10 cellular contexts compared by ENCODE assay signal in the genomic region with DNA sequence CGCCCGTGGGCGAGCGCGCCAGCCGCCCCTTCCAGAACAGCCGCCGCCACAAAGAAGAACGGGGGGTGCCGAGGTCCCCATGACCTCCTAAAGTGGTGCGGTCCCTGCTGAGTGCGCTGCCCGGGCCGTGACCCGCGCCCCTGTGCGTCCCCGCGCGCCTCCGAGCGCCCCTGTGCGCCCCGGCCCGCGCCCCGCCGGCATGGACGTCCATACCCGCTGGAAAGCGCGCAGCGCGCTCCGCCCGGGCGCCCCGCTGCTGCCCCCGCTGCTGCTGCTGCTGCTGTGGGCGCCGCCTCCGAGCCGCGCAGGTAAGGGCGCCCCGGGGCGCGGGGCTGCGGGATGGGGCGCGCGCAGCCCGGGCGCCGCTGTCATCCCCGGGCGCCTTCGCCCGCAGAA. TPM values are rescaled to one million over a fixed set of nuclear protein-coding genes. Genes with fewer than 3 reads are reported as not detected.
A peak's percentile ranks its signal among the peaks of the same experiment; 100 is the strongest.
DNase-seq lines count a peak whose midpoint lies in the region; ATAC-seq, FAIRE-seq and TF ChIP-seq lines count a peak whose summit lies in the region.
"Had no signal": no experiment of that assay in that cellular context is flagged by ENCODE, and none has a peak within 500 bp of the region (broad histone marks: within the 10 kb centered on the region; RNA-seq: fewer than 3 reads in every experiment).

No MANE protein-coding gene starts in this region.

- H3K27me3 Mint-ChIP-seq in HFFc6 (ENCODE audit: insufficient read depth) = peaks cover 10% of the 10 kb centered on the region

- TF ChIP-seq CTCF in HFFc6 (IDR thresholded peaks at IDR 0.05) = no peak
- no peak for TF ChIP-seq CTCF in ascending aorta (IDR thresholded peaks at IDR 0.05)
- TF ChIP-seq CTCF in kidney (IDR thresholded peaks at IDR 0.05; ENCODE audit: borderline replicate concordance, extremely low read depth, insufficient read depth) = no peak
- TF ChIP-seq CTCF in GM10248 (IDR thresholded peaks at IDR 0.05; ENCODE audit: control extremely low read depth, extremely low read depth, low read depth, missing control alignments) = no peak

- H3K4me1 ChIP-seq in ascending aorta (peaks cover 15 to 24% of the 10 kb centered on the region in 2 donors), kidney (ENCODE audit: control insufficient read depth in 1 of 2, insufficient read depth in 1 of 2, low read depth in 1 of 2, low read length in 2 of 2) (peaks cover 0 to 9% of the 10 kb centered on the region in 2 donors)

- peaks cover 41% of the 10 kb centered on the region for H3K4me1 Mint-ChIP-seq in HFFc6 (ENCODE audit: low read depth)
- H3K4me1 Mint-ChIP-seq in stimulated activated effector memory CD8-positive, alpha-beta T cell treated with anti-CD3 and anti-CD28 coated beads, Interleukin-12 subunit alpha, Interleukin-12 subunit beta, amount 100 ng/mL, for 72 hours = peaks cover 29% of the 10 kb centered on the region

- H3K9me3 Mint-ChIP-seq in HFFc6 = no peaks in the 10 kb centered on the region
- H3K9me3 Mint-ChIP-seq in stimulated activated effector memory CD8-positive, alpha-beta T cell treated with anti-CD3 and anti-CD28 coated beads, Interleukin-12 subunit alpha, Interleukin-12 subunit beta, amount 100 ng/mL, for 72 hours = no peaks in the 10 kb centered on the region

- DNase-seq in HFFc6 = no peak
- no peak for DNase-seq in ascending aorta (ENCODE audit: low spot score in 2 of 2)
- DNase-seq in kidney = no peak
- no peak for DNase-seq in stimulated activated effector memory CD8-positive, alpha-beta T cell treated with anti-CD3 and anti-CD28 coated beads, Interleukin-12 subunit alpha, Interleukin-12 subunit beta, amount 100 ng/mL, for 72 hours (ENCODE audit: low spot score in 2 of 2)
- DNase-seq in stimulated activated CD4-positive, alpha-beta T cell treated with anti-CD3 and anti-CD28 coated beads, Interleukin-4, amount 100 ng/mL, for 1 hour = no peak
- no peak for DNase-seq in GM10248 (ENCODE audit: extremely low spot score)
- no peak for DNase-seq in NCI-H2196 (lab: John Stamatoyannopoulos, UW; ENCODE audit: unreplicated experiment)
- DNase-seq: SHP77 treated with DMSO at 0.1 percent for 48 hours had no signal

- peaks cover 28% of the 10 kb centered on the region for H3K36me3 Mint-ChIP-seq in HFFc6 (ENCODE audit: low read depth)
- H3K36me3 Mint-ChIP-seq in stimulated activated effector memory CD8-positive, alpha-beta T cell treated with anti-CD3 and anti-CD28 coated beads, Interleukin-12 subunit alpha, Interleukin-12 subunit beta, amount 100 ng/mL, for 72 hours = no peaks in the 10 kb centered on the region

- ATAC-seq in stimulated activated effector memory CD8-positive, alpha-beta T cell treated with anti-CD3 and anti-CD28 coated beads, Interleukin-12 subunit alpha, Interleukin-12 subunit beta, amount 100 ng/mL, for 72 hours = peak; percentile 16
- no peak for ATAC-seq in HG02981 (IDR thresholded peaks at IDR 0.05; ENCODE audit: unreplicated experiment)
- ATAC-seq: HCT116 had no signal

- peak overlapping the region; percentile 94 for H3K27ac Mint-ChIP-seq in HFFc6
- no peak overlapping the region for H3K27ac Mint-ChIP-seq in stimulated activated effector memory CD8-positive, alpha-beta T cell treated with anti-CD3 and anti-CD28 coated beads, Interleukin-12 subunit alpha, Interleukin-12 subunit beta, amount 100 ng/mL, for 72 hours

- H3K4me3 Mint-ChIP-seq in HFFc6 = peak overlapping the region; percentile 97
- H3K4me3 Mint-ChIP-seq in stimulated activated effector memory CD8-positive, alpha-beta T cell treated with anti-CD3 and anti-CD28 coated beads, Interleukin-12 subunit alpha, Interleukin-12 subunit beta, amount 100 ng/mL, for 72 hours = peak overlapping the region; percentile 60

- peak overlapping the region; percentile 92 to 93 for H3K27ac ChIP-seq in ascending aorta
- H3K27ac ChIP-seq in kidney (ENCODE audit: low read depth in 2 of 2, low read length in 2 of 2) = peak overlapping the region; percentile 17 to 57

- H3K4me3 ChIP-seq in ascending aorta = peak overlapping the region; percentile 74 to 75
- H3K4me3 ChIP-seq in kidney (ENCODE audit: low read length in 2 of 2) = peak overlapping the region in 1 of 2 donors; percentile 51

- CTCF ChIA-PET in GM10248 (lab: Yijun Ruan, JAX) = no interaction called here

- no peaks in the 10 kb centered on the region for H3K27me3 ChIP-seq in ascending aorta

- no peaks in the 10 kb centered on the region for H3K9me3 ChIP-seq in ascending aorta
- H3K9me3 ChIP-seq in kidney (ENCODE audit: control insufficient read depth in 1 of 2, low read length in 2 of 2) = no peaks in the 10 kb centered on the region

- no peaks in the 10 kb centered on the region for H3K36me3 ChIP-seq in ascending aorta
- no peaks in the 10 kb centered on the region for H3K36me3 ChIP-seq in kidney (ENCODE audit: control insufficient read depth in 1 of 2, insufficient read depth in 2 of 2, low read length in 2 of 2)

- no peak overlapping the region for H3K9ac ChIP-seq in kidney (ENCODE audit: low read length in 2 of 2)

- no peak for FAIRE-seq in kidney (lab: Jason Lieb, UNC)

- intact Hi-C loops in ascending aorta (cut with DNase I) = loop anchor here (1.0 to 10.0 kb wide), 9 partner anchors 39 to 507 kb away; a partner anchor contains a TSS
- intact Hi-C loops in kidney (cut with DNase I) = no loop called here

- POLR2A ChIA-PET in GM10248 (lab: Yijun Ruan, JAX) = no interaction called here

RNA-seq across cellular contexts. Expression of a gene that starts 0.4 kb away (rescaled TPM):
- 100 to 1,000 TPM; 196 to 308 (median 225) TPM for total RNA-seq in HFFc6 (2021; fragmentation: NEBNext Ultra II Directional; extraction: Animal tissue kit (Norgen Biotek cat#: 25700))
- total RNA-seq in ascending aorta (99.6 TPM), kidney (23.8 TPM)
- 2.4 TPM for polyA plus RNA-seq in kidney (ENCODE audit: insufficient read depth, low read depth, low replicate concordance)
